In the genomic region with DNA sequence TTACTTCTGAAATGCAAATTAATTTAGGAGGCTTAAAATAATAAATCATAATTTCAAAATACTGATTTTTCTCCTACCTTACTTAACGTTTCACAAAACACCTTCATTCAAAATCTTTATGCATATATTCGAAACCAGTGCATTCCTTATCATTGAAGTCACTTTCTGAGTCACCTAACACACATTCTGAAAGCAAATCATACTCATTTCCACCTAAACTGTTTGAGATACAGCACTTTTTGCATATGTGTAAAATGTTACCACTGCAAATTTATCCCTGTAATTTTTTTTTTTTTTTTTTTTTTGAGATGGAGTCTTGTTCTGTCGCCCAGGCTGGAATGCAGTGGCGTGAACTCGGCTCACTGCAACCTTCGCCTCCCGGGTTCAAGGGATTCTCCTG, we compare ENCODE assay signal across 9 cellular contexts. TPM values are rescaled to one million over a fixed set of nuclear protein-coding genes. Genes with fewer than 3 reads are reported as not detected.
DNase-seq lines count a peak whose midpoint lies in the region; ATAC-seq, FAIRE-seq and TF ChIP-seq lines count a peak whose summit lies in the region.
"Had no signal": no experiment of that assay in that cellular context is flagged by ENCODE, and none has a peak within 500 bp of the region (broad histone marks: within the 10 kb centered on the region; RNA-seq: fewer than 3 reads in every experiment).

No MANE protein-coding gene starts in this region.

- no peak for TF ChIP-seq CTCF in epithelial cell of esophagus (IDR thresholded peaks at IDR 0.05; ENCODE audit: insufficient read depth, low read depth, low read length, missing control alignments)

- peak; percentile 92 for FAIRE-seq in RCC 7860 (lab: Jason Lieb, UNC)

- peak; percentile 73 for ATAC-seq in GM18499 (IDR thresholded peaks at IDR 0.05; ENCODE audit: insufficient read depth, unreplicated experiment)

- no peaks in the 10 kb centered on the region for H3K27me3 ChIP-seq in H7 (ENCODE audit: control insufficient read depth, insufficient read depth, low read length)

- DNase-seq in A172 (ENCODE audit: low spot score) (peak; percentile 61), RCC 7860 (ENCODE audit: low spot score) (peak; percentile 78), epithelial cell of esophagus (ENCODE audit: low read depth) (peak; percentile 66), H7 (no peak), substantia nigra (lab: John Stamatoyannopoulos, UW) (no peak), SIG-M5 treated with dmso at 0.1 percent for 504 hours (lab: John Stamatoyannopoulos, UW; ENCODE audit: unreplicated experiment) (no peak), NOMO-1 treated with dmso at 0.1 percent for 144 hours (lab: John Stamatoyannopoulos, UW; ENCODE audit: unreplicated experiment) (no peak)
- DNase-seq: NCI-H774 had no signal

- no peaks in the 10 kb centered on the region; the same call in none of the 2 replicates for H3K36me3 ChIP-seq in H7 (replicated peaks; ENCODE audit: control insufficient read depth, insufficient read depth, low read length)

- H3K4me3 ChIP-seq in epithelial cell of esophagus (ENCODE audit: low read length), result no peak overlapping the region
- H3K4me3 ChIP-seq in H7 (ENCODE audit: insufficient read depth, low read depth, low read length), result no peak overlapping the region

- H3K27ac ChIP-seq in substantia nigra (ENCODE audit: low read depth, low read length, poor library complexity, severe bottlenecking), result no peak overlapping the region

RNA-seq across cellular contexts. Expression of gene PPP3CB, which starts 15.7 kb away (rescaled TPM):
- total RNA-seq in A172 (2014; rRNA removed; shearing (Covaris generic)), result 17.2 and 17.6 TPM in 2 replicates
- 11.7 and 13.3 TPM in 2 replicates for total RNA-seq in H7 (2014; rRNA removed; shearing (Covaris generic))

RNA-seq across cellular contexts. Expression of gene MSS51, which starts 46.8 kb away (rescaled TPM):
- total RNA-seq in A172 (2014; rRNA removed; shearing (Covaris generic)), result 0.07 and 0.60 TPM in 2 replicates
- total RNA-seq in H7 (2014; rRNA removed; shearing (Covaris generic)), result 1.7 and 2.2 TPM in 2 replicates

Comparison
In these comparisons a context has a peak if more than half of its experiments do, and no peak if none do; other contexts are left out.
1. DNase-seq: peak in A172 (single experiment), RCC 7860 (single experiment) and epithelial cell of esophagus (single experiment); none in H7 (single experiment), substantia nigra (0 of 49), SIG-M5 treated with dmso at 0.1 percent for 504 hours (single experiment) and NOMO-1 treated with dmso at 0.1 percent for 144 hours (single experiment).